In the genomic region with DNA sequence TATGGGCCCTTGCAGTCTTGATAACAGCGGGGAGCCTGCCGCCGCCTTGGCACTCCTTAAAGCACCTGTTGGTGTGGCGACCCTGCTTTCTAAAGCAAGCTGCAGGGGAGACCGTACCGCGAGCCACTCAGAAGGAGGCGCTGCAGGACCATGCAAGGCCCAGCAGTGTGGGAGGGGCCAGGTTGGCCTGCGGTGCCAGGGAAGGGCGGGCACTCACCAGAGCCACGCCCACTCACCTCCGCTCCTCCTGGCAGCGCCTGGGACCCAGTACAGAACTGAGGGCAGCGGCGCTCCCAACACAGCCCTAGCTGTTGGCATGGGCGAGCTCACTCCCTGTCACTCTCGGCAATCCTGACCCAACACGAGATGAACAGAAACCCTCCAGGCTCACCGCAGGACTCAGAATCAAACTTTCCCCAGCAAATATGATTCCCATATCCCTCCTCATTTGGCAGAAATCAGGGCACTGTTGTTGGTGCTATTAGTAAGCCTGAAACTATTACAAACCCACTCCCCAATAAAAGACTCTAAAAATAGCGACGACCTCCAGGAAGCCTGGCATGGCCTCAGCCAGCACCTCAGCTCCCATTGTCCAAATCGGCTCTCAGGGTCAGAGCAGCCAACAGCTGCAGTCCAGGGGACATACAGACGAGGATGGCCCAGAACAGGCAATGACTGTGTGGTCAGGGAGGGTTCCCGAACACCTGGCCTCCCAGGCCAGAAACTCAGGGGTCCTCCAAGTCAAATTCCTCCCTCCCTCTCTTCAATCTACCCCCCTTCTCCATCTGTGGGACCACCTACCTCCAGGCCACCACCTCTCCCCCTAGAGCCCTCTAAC, we compare ENCODE assay signal across 8 cellular contexts.
DNase-seq lines count a peak whose midpoint lies in the region; ATAC-seq and TF ChIP-seq lines count a peak whose summit lies in the region.

No MANE protein-coding gene starts in this region.

- no peaks in the 10 kb centered on the region for H3K9me3 ChIP-seq in Loucy (ENCODE audit: insufficient read depth, low read depth, low read length)

- peaks cover 89% of the 10 kb centered on the region for H3K36me3 ChIP-seq in Loucy (ENCODE audit: insufficient read depth, low read length)

- ATAC-seq in HG02623 (IDR thresholded peaks at IDR 0.05; ENCODE audit: unreplicated experiment), result no peak

- H3K27me3 ChIP-seq in Loucy (ENCODE audit: insufficient read depth, low read length, poor library complexity, severe bottlenecking), result no peaks in the 10 kb centered on the region

- H3K4me3 ChIP-seq in Loucy (ENCODE audit: low read length, poor library complexity, severe bottlenecking), result no peak overlapping the region
- H3K4me3 ChIP-seq in choroid plexus epithelial cell (ENCODE audit: low read depth, low read length), result no peak overlapping the region

- no peak overlapping the region for H3K4me2 ChIP-seq in Loucy (ENCODE audit: low read depth, low read length, poor library complexity, severe bottlenecking)

- peaks cover 20% of the 10 kb centered on the region for H3K4me1 ChIP-seq in Loucy (ENCODE audit: insufficient read depth, low read length, poor library complexity, severe bottlenecking)

- H4K20me1 ChIP-seq in Loucy (ENCODE audit: insufficient read depth, low read length, poor library complexity, severe bottlenecking), result no peaks in the 10 kb centered on the region

- TF ChIP-seq CTCF in Loucy (conservative IDR thresholded peaks at IDR 0.05; ENCODE audit: low read length), result peak; percentile 74
- peak; percentile 64 for TF ChIP-seq CTCF in choroid plexus epithelial cell (conservative IDR thresholded peaks at IDR 0.05; ENCODE audit: low read depth, low read length)

- H3K9me2 ChIP-seq in Loucy (replicated peaks; ENCODE audit: low read depth, low read length), result no peaks in the 10 kb centered on the region

- no peaks in the 10 kb centered on the region for H3F3A ChIP-seq in Loucy (ENCODE audit: low read depth)

- no peak overlapping the region for H3K9ac ChIP-seq in Loucy (ENCODE audit: low read depth, low read length, poor library complexity, severe bottlenecking)

- peak; percentile 41 for DNase-seq in SIG-M5 treated with dmso at 0.1 percent for 504 hours (lab: John Stamatoyannopoulos, UW; ENCODE audit: unreplicated experiment)
- DNase-seq in SIG-M5 (lab: John Stamatoyannopoulos, UW), result no peak
- DNase-seq in activated CD4-positive, CD25-positive, alpha-beta regulatory T cell treated with anti-CD3 and anti-CD28 coated beads, Interleukin-2, amount 50 U/mL, for 72 hours, result peak; percentile 67
- DNase-seq in choroid plexus epithelial cell (ENCODE audit: low read depth), result peak; percentile 71
- peak; percentile 78 to 94 for DNase-seq in lung microvascular endothelial cell (ENCODE audit: low read depth in 2 of 2)
- peak; percentile 61 to 72 for DNase-seq in stimulated activated CD8-positive, alpha-beta memory T cell treated with anti-CD3 and anti-CD28 coated beads, Interleukin-2, amount 100 ng/mL, for 48 hours (ENCODE audit: low read depth in 2 of 2)

- peaks cover 11% of the 10 kb centered on the region for H3K79me2 ChIP-seq in Loucy (ENCODE audit: insufficient read depth, low read length)

- no peak overlapping the region for H2AFZ ChIP-seq in Loucy (ENCODE audit: low read length)
